Comparison of ENCODE assay signal across 23 cellular contexts in the genomic region with DNA sequence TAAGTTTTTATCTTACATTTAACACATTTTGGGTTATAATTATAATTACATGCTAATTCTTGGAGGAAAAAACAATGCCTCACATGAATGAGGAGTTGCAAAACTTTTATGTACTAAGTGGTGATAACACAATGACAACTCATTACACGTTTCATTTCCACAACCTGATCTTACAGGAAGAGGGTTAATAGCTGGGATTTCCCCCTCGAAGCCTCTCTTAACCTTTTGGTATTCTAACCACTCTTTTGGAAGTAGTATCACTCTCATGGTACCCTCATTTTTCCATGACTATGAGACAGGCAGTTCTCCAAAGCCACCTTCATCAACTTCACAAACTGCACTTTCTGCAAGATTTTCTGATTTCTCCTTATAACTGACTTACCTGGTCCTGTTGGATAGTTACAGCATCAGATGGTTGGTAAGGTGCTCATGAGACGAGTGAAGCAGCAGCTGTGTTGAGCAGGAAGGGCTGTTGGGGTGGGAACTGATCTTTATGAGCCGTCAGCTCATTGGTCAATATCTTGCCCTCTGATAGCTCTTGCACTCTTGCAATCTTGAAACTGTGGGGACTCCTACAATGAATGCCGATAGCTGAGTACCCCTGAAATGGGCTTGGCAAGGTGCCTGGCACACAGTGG. TPM values are rescaled to one million over a fixed set of nuclear protein-coding genes. Genes with fewer than 3 reads are reported as not detected.
DNase-seq lines count a peak whose midpoint lies in the region; ATAC-seq and TF ChIP-seq lines count a peak whose summit lies in the region.
"Had no signal": no experiment of that assay in that cellular context is flagged by ENCODE, and none has a peak within 500 bp of the region (broad histone marks: within the 10 kb centered on the region; RNA-seq: fewer than 3 reads in every experiment).

No MANE protein-coding gene starts in this region.

- TF ChIP-seq CTCF in epithelial cell of esophagus (IDR thresholded peaks at IDR 0.05; ENCODE audit: insufficient read depth, low read depth, low read length, missing control alignments): no peak

- peak; percentile 57 to 91 for ATAC-seq in activated naive CD4-positive, alpha-beta T cell treated with anti-CD3 and anti-CD28 coated beads, Interleukin-2, amount 50 U/mL, for 72 hours
- peak; percentile 88 for ATAC-seq in activated T-helper 17 cell treated with anti-CD3 and anti-CD28 coated beads, Interleukin-2, amount 50 U/mL, for 72 hours (replicated peaks)
- peak; percentile 86 for ATAC-seq in stimulated activated naive CD8-positive, alpha-beta T cell treated with anti-CD3 and anti-CD28 coated beads, Interleukin-15, amount 100 ng/mL, for 72 hours
- ATAC-seq: GM12878 had no signal

- H3K27ac Mint-ChIP-seq in activated naive CD4-positive, alpha-beta T cell treated with anti-CD3 and anti-CD28 coated beads, Interleukin-2, amount 50 U/mL, for 72 hours: no peak overlapping the region
- no peak overlapping the region for H3K27ac Mint-ChIP-seq in activated T-helper 17 cell treated with anti-CD3 and anti-CD28 coated beads, Interleukin-2, amount 50 U/mL, for 72 hours
- peak overlapping the region in 1 of 2 donors; percentile 80 for H3K27ac Mint-ChIP-seq in stimulated activated naive CD8-positive, alpha-beta T cell treated with anti-CD3 and anti-CD28 coated beads, Interleukin-15, amount 100 ng/mL, for 72 hours

- DNase-seq in activated naive CD4-positive, alpha-beta T cell treated with anti-CD3 and anti-CD28 coated beads, Interleukin-2, amount 50 U/mL, for 72 hours (ENCODE audit: low spot score in 2 of 2): no peak
- no peak for DNase-seq in activated naive CD4-positive, alpha-beta T cell treated with Interleukin-2 at 50 U/mL for 16 hours
- DNase-seq in epithelial cell of esophagus (ENCODE audit: low read depth) (peak; percentile 6), NCI-H2081 treated with DMSO at 0.1 percent for 48 hours (lab: John Stamatoyannopoulos, UW) (no peak), NCI-H1417 treated with DMSO at 0.1 percent for 48 hours (lab: John Stamatoyannopoulos, UW) (no peak)
- peak in 1 of 2 donors; percentile 35 for DNase-seq in stimulated activated naive CD8-positive, alpha-beta T cell treated with anti-CD3 and anti-CD28 coated beads, Interleukin-15, amount 100 ng/mL, for 72 hours
- DNase-seq: C1 segment of cervical spinal cord; CD4-positive, alpha-beta memory T cell; COR-L47; KBM-7; MV-4-11; NCI-H1105; NCI-H146; NCI-H1930; NCI-H446; NCI-H526; NCI-H82; RPMI8226; SHP77 had no signal

- no peaks in the 10 kb centered on the region for H3K9me3 Mint-ChIP-seq in activated naive CD4-positive, alpha-beta T cell treated with anti-CD3 and anti-CD28 coated beads, Interleukin-2, amount 50 U/mL, for 72 hours
- H3K9me3 Mint-ChIP-seq in activated T-helper 17 cell treated with anti-CD3 and anti-CD28 coated beads, Interleukin-2, amount 50 U/mL, for 72 hours: no peaks in the 10 kb centered on the region
- H3K9me3 Mint-ChIP-seq in stimulated activated naive CD8-positive, alpha-beta T cell treated with anti-CD3 and anti-CD28 coated beads, Interleukin-15, amount 100 ng/mL, for 72 hours: no peaks in the 10 kb centered on the region

- no peaks in the 10 kb centered on the region for H3K36me3 Mint-ChIP-seq in activated naive CD4-positive, alpha-beta T cell treated with anti-CD3 and anti-CD28 coated beads, Interleukin-2, amount 50 U/mL, for 72 hours
- H3K36me3 Mint-ChIP-seq in activated T-helper 17 cell treated with anti-CD3 and anti-CD28 coated beads, Interleukin-2, amount 50 U/mL, for 72 hours (ENCODE audit: low read depth): no peaks in the 10 kb centered on the region
- H3K36me3 Mint-ChIP-seq: CD4-positive, alpha-beta memory T cell had no signal

- H3K4me1 Mint-ChIP-seq in activated T-helper 17 cell treated with anti-CD3 and anti-CD28 coated beads, Interleukin-2, amount 50 U/mL, for 72 hours: peaks cover 4% of the 10 kb centered on the region
- peaks cover 26% of the 10 kb centered on the region for H3K4me1 Mint-ChIP-seq in stimulated activated naive CD8-positive, alpha-beta T cell treated with anti-CD3 and anti-CD28 coated beads, Interleukin-15, amount 100 ng/mL, for 72 hours
- H3K4me1 Mint-ChIP-seq: CD4-positive, alpha-beta memory T cell had no signal

- H3K4me3 Mint-ChIP-seq in activated T-helper 17 cell treated with anti-CD3 and anti-CD28 coated beads, Interleukin-2, amount 50 U/mL, for 72 hours: no peak overlapping the region
- peak overlapping the region in 1 of 2 donors; percentile 58 for H3K4me3 Mint-ChIP-seq in stimulated activated naive CD8-positive, alpha-beta T cell treated with anti-CD3 and anti-CD28 coated beads, Interleukin-15, amount 100 ng/mL, for 72 hours
- H3K4me3 Mint-ChIP-seq: CD4-positive, alpha-beta memory T cell had no signal

- no peaks in the 10 kb centered on the region for H3K27me3 Mint-ChIP-seq in activated T-helper 17 cell treated with anti-CD3 and anti-CD28 coated beads, Interleukin-2, amount 50 U/mL, for 72 hours
- H3K27me3 Mint-ChIP-seq in stimulated activated naive CD8-positive, alpha-beta T cell treated with anti-CD3 and anti-CD28 coated beads, Interleukin-15, amount 100 ng/mL, for 72 hours: peaks cover 14% of the 10 kb centered on the region

- H3K4me3 ChIP-seq in epithelial cell of esophagus (ENCODE audit: low read length): no peak overlapping the region
- H3K4me3 ChIP-seq: GM12878 had no signal

RNA-seq across cellular contexts. Expression of a gene that starts 41.6 kb away (rescaled TPM):
- total RNA-seq in activated naive CD4-positive, alpha-beta T cell treated with anti-CD3 and anti-CD28 coated beads, Interleukin-2, amount 50 U/mL, for 72 hours: not detected
- total RNA-seq in activated T-helper 17 cell treated with anti-CD3 and anti-CD28 coated beads, Interleukin-2, amount 50 U/mL, for 72 hours: not detected
- total RNA-seq: A673; CD4-positive, alpha-beta memory T cell; GM12878; MCF 10A had no signal

RNA-seq across cellular contexts. Expression of a gene that starts 50.5 kb away (rescaled TPM):
- 10 to 100 TPM; 25.6 to 80.8 TPM for total RNA-seq in activated naive CD4-positive, alpha-beta T cell treated with anti-CD3 and anti-CD28 coated beads, Interleukin-2, amount 50 U/mL, for 72 hours
- total RNA-seq in activated T-helper 17 cell treated with anti-CD3 and anti-CD28 coated beads, Interleukin-2, amount 50 U/mL, for 72 hours: 10 to 100 TPM; 31.6 to 38.6 TPM
